11 cellular contexts compared by ENCODE assay signal in the genomic region with DNA sequence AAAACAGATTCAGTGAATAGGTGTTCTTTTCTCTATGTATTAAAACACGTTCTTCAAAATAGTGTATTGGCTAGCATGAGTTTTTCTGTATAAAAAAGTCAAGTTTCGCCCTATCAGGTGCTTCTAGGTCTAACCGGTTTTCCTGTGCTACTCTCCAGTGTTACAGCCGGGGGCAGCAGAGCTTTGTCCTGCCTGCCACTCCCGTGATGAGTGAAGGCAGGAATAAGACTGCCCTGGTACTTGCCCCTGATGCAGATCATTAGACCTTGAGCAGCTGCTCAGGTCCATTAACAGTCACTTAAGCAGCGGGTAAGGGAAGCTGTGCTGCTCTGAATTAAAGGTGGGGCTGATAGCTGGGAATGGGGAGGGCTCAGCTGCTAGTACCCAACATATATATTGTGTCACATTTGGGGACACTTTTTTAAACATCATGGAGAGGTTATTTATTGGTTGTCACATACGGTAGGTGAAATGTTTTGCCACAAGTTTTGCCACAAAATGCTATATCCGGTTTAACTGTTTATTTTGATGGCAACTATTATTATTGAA. TPM values are rescaled to one million over a fixed set of nuclear protein-coding genes. Genes with fewer than 3 reads are reported as not detected.
DNase-seq lines count a peak whose midpoint lies in the region; ATAC-seq and TF ChIP-seq lines count a peak whose summit lies in the region.
"Had no signal": no experiment of that assay in that cellular context is flagged by ENCODE, and none has a peak within 500 bp of the region (broad histone marks: within the 10 kb centered on the region; RNA-seq: fewer than 3 reads in every experiment).

No MANE protein-coding gene starts in this region.

- intact Hi-C loops in upper lobe of right lung (cut with DNase I): no loop called here
- intact Hi-C loops in activated T-helper 1 cell treated with anti-CD3 and anti-CD28 coated beads, Interleukin-12 subunit alpha, Interleukin-12 subunit beta, Interleukin-2, Interleukin-4 antibody, amounts not matched to agents 30 ng/mL and 10 ng/mL and 1 ng/mL, durations not matched to agents 14 hours and 24 hours and 36 hours (cut with micrococcal nuclease): no loop called here

- POLR2A ChIA-PET in RWPE1 (lab: Yijun Ruan, JAX; ENCODE audit: low non-redundant PET): no interaction called here

- peak; percentile 45 for ATAC-seq in upper lobe of right lung
- no peak for ATAC-seq in HG03439 (IDR thresholded peaks at IDR 0.05; ENCODE audit: unreplicated experiment)
- no peak for ATAC-seq in GM21529 (IDR thresholded peaks at IDR 0.05; ENCODE audit: unreplicated experiment)
- ATAC-seq: naive thymus-derived CD4-positive, alpha-beta T cell had no signal

- no peak overlapping the region for H3K4me3 ChIP-seq in upper lobe of right lung
- H3K4me3 ChIP-seq: SK-N-MC had no signal

- peaks cover 20% of the 10 kb centered on the region for H3K27me3 Mint-ChIP-seq in activated T-helper 1 cell treated with anti-CD3 and anti-CD28 coated beads, Interleukin-12 subunit alpha, Interleukin-12 subunit beta, Interleukin-2, Interleukin-4 antibody, amounts not matched to agents 30 ng/mL and 10 ng/mL and 1 ng/mL, durations not matched to agents 14 hours and 24 hours and 36 hours (ENCODE audit: insufficient read depth)

- peak; percentile 29 for DNase-seq in NCI-H1436 (lab: John Stamatoyannopoulos, UW)
- DNase-seq in NCI-H1436 treated with DMSO at 0.1 percent for 48 hours (lab: John Stamatoyannopoulos, UW): no peak
- DNase-seq in RWPE1 (ENCODE audit: low spot score): peak; percentile 17
- DNase-seq in iPS-NIHi7 (ENCODE audit: extremely low spot score): peak; percentile 76
- no peak for DNase-seq in upper lobe of right lung
- no peak for DNase-seq in activated T-helper 1 cell treated with anti-CD3 and anti-CD28 coated beads, Interleukin-12 subunit alpha, Interleukin-12 subunit beta, Interleukin-2, Interleukin-4 antibody, amounts not matched to agents 30 ng/mL and 10 ng/mL and 1 ng/mL, durations not matched to agents 14 hours and 24 hours and 36 hours (ENCODE audit: low spot score)
- DNase-seq: naive thymus-derived CD4-positive, alpha-beta T cell had no signal

- no peaks in the 10 kb centered on the region for H3K4me1 Mint-ChIP-seq in activated T-helper 1 cell treated with anti-CD3 and anti-CD28 coated beads, Interleukin-12 subunit alpha, Interleukin-12 subunit beta, Interleukin-2, Interleukin-4 antibody, amounts not matched to agents 30 ng/mL and 10 ng/mL and 1 ng/mL, durations not matched to agents 14 hours and 24 hours and 36 hours (ENCODE audit: low read depth)

- H3K27ac ChIP-seq in RWPE1 (no peak overlapping the region), upper lobe of right lung (no peak overlapping the region)
- H3K27ac ChIP-seq: SK-N-MC had no signal

- no peaks in the 10 kb centered on the region for H3K9me3 Mint-ChIP-seq in activated T-helper 1 cell treated with anti-CD3 and anti-CD28 coated beads, Interleukin-12 subunit alpha, Interleukin-12 subunit beta, Interleukin-2, Interleukin-4 antibody, amounts not matched to agents 30 ng/mL and 10 ng/mL and 1 ng/mL, durations not matched to agents 14 hours and 24 hours and 36 hours
- H3K9me3 Mint-ChIP-seq: activated naive CD4-positive, alpha-beta T cell treated with anti-CD3 and anti-CD28 coated beads, Interleukin-2, amount 50 U/mL, for 24 hours had no signal

- H3K36me3 ChIP-seq in upper lobe of right lung: no peaks in the 10 kb centered on the region

- no peak overlapping the region for H3K27ac Mint-ChIP-seq in activated T-helper 1 cell treated with anti-CD3 and anti-CD28 coated beads, Interleukin-12 subunit alpha, Interleukin-12 subunit beta, Interleukin-2, Interleukin-4 antibody, amounts not matched to agents 30 ng/mL and 10 ng/mL and 1 ng/mL, durations not matched to agents 14 hours and 24 hours and 36 hours
- H3K27ac Mint-ChIP-seq: activated naive CD4-positive, alpha-beta T cell treated with anti-CD3 and anti-CD28 coated beads, Interleukin-2, amount 50 U/mL, for 24 hours; naive thymus-derived CD4-positive, alpha-beta T cell had no signal

- peaks cover 10% of the 10 kb centered on the region for H3K27me3 ChIP-seq in upper lobe of right lung

- no peaks in the 10 kb centered on the region for H3K9me3 ChIP-seq in upper lobe of right lung

- no peak overlapping the region for H3K4me3 Mint-ChIP-seq in activated T-helper 1 cell treated with anti-CD3 and anti-CD28 coated beads, Interleukin-12 subunit alpha, Interleukin-12 subunit beta, Interleukin-2, Interleukin-4 antibody, amounts not matched to agents 30 ng/mL and 10 ng/mL and 1 ng/mL, durations not matched to agents 14 hours and 24 hours and 36 hours
- H3K4me3 Mint-ChIP-seq: activated naive CD4-positive, alpha-beta T cell treated with anti-CD3 and anti-CD28 coated beads, Interleukin-2, amount 50 U/mL, for 24 hours; naive thymus-derived CD4-positive, alpha-beta T cell had no signal

- no peaks in the 10 kb centered on the region for H3K36me3 Mint-ChIP-seq in activated T-helper 1 cell treated with anti-CD3 and anti-CD28 coated beads, Interleukin-12 subunit alpha, Interleukin-12 subunit beta, Interleukin-2, Interleukin-4 antibody, amounts not matched to agents 30 ng/mL and 10 ng/mL and 1 ng/mL, durations not matched to agents 14 hours and 24 hours and 36 hours (ENCODE audit: low read depth)
- H3K36me3 Mint-ChIP-seq: activated naive CD4-positive, alpha-beta T cell treated with anti-CD3 and anti-CD28 coated beads, Interleukin-2, amount 50 U/mL, for 24 hours; naive thymus-derived CD4-positive, alpha-beta T cell had no signal

- H3K4me1 ChIP-seq in upper lobe of right lung: peaks cover 4% of the 10 kb centered on the region

- no peak for TF ChIP-seq CTCF in RWPE1 (conservative IDR thresholded peaks at IDR 0.05; ENCODE audit: low read depth)
- TF ChIP-seq CTCF in upper lobe of right lung (IDR thresholded peaks at IDR 0.05): no peak

- CTCF ChIA-PET in RWPE1 (lab: Yijun Ruan, JAX): interaction anchor here (0.6 to 0.8 kb wide), 6 partner anchors 9 to 1192 kb away, joined by 3 to 4 read pairs (median 3); no protein-coding TSS in a partner anchor

RNA-seq across cellular contexts. Expression of a gene that starts 1.3 kb away (rescaled TPM):
- total RNA-seq in upper lobe of right lung: 0.14 TPM
- not detected in 2 replicates for total RNA-seq in activated T-helper 1 cell treated with anti-CD3 and anti-CD28 coated beads, Interleukin-12 subunit alpha, Interleukin-12 subunit beta, Interleukin-2, Interleukin-4 antibody, amounts not matched to agents 30 ng/mL and 10 ng/mL and 1 ng/mL, durations not matched to agents 14 hours and 24 hours and 36 hours
- total RNA-seq: naive thymus-derived CD4-positive, alpha-beta T cell had no signal

Comparison
In these comparisons a context has a peak if more than half of its experiments do, and no peak if none do; other contexts are left out.
1. DNase-seq: peak in NCI-H1436 (single experiment), RWPE1 (single experiment) and iPS-NIHi7 (single experiment); none in NCI-H1436 treated with DMSO at 0.1 percent for 48 hours (single experiment), upper lobe of right lung (single experiment) and activated T-helper 1 cell treated with anti-CD3 and anti-CD28 coated beads, Interleukin-12 subunit alpha, Interleukin-12 subunit beta, Interleukin-2, Interleukin-4 antibody, amounts not matched to agents 30 ng/mL and 10 ng/mL and 1 ng/mL, durations not matched to agents 14 hours and 24 hours and 36 hours (single experiment).